Comparison of ENCODE assay signal across 14 cellular contexts in genomic region chr6:19465240-19465639, GRCh38.
DNase-seq lines count a peak whose midpoint lies in the region; ATAC-seq, FAIRE-seq and TF ChIP-seq lines count a peak whose summit lies in the region.
"Had no signal": no experiment of that assay in that cellular context is flagged by ENCODE, and none has a peak within 500 bp of the region (broad histone marks: within the 10 kb centered on the region; RNA-seq: fewer than 3 reads in every experiment).

No MANE protein-coding gene starts in this region.

- no peaks in the 10 kb centered on the region for H4K20me1 ChIP-seq in astrocyte (ENCODE audit: insufficient read depth, low read length)

- no peak for ATAC-seq in activated naive CD4-positive, alpha-beta T cell treated with anti-CD3 and anti-CD28 coated beads, Interleukin-2, amount 50 U/mL, for 72 hours
- ATAC-seq: HCT116, WTC11 had no signal

- H3K27ac Mint-ChIP-seq in astrocyte (ENCODE audit: unreplicated experiment): no peak overlapping the region
- H3K27ac Mint-ChIP-seq in activated naive CD4-positive, alpha-beta T cell treated with anti-CD3 and anti-CD28 coated beads, Interleukin-2, amount 50 U/mL, for 72 hours: no peak overlapping the region
- H3K27ac Mint-ChIP-seq in activated T-cell treated with anti-CD3 and anti-CD28 coated beads, Interleukin-2, amount 50 U/mL, for 24 hours: no peak overlapping the region
- H3K27ac Mint-ChIP-seq: WTC11 had no signal

- no peaks in the 10 kb centered on the region for H3K36me3 Mint-ChIP-seq in astrocyte (ENCODE audit: low read depth, unreplicated experiment)
- H3K36me3 Mint-ChIP-seq in activated naive CD4-positive, alpha-beta T cell treated with anti-CD3 and anti-CD28 coated beads, Interleukin-2, amount 50 U/mL, for 72 hours: no peaks in the 10 kb centered on the region
- H3K36me3 Mint-ChIP-seq in activated T-cell treated with anti-CD3 and anti-CD28 coated beads, Interleukin-2, amount 50 U/mL, for 24 hours (ENCODE audit: low read depth): no peaks in the 10 kb centered on the region
- H3K36me3 Mint-ChIP-seq: CD14-positive monocyte, WTC11 had no signal

- no peak for TF ChIP-seq CTCF in astrocyte (IDR thresholded peaks at IDR 0.05; ENCODE audit: insufficient read depth, low read depth, low read length)

- DNase-seq in DMS153 (lab: John Stamatoyannopoulos, UW): peak; percentile 78
- DNase-seq in NCI-H1105 treated with DMSO at 0.1 percent for 48 hours (lab: John Stamatoyannopoulos, UW): peak; percentile 87
- DNase-seq in astrocyte (ENCODE audit: low read depth): no peak
- DNase-seq in globus pallidus (ENCODE audit: low spot score): no peak
- DNase-seq in activated naive CD4-positive, alpha-beta T cell treated with anti-CD3 and anti-CD28 coated beads, Interleukin-2, amount 50 U/mL, for 72 hours (ENCODE audit: low spot score in 2 of 2): no peak
- DNase-seq in cerebellar nuclear complex (lab: John Stamatoyannopoulos, UW): no peak
- DNase-seq in activated T-cell treated with anti-CD3 and anti-CD28 coated beads, Interleukin-2, amount 50 U/mL, for 24 hours: no peak
- DNase-seq: nucleus accumbens; stimulated activated CD4-positive, alpha-beta T cell treated with anti-CD3 and anti-CD28 coated beads, Interleukin-2, amount 100 ng/mL, for 24 hours had no signal

- H3K79me2 ChIP-seq in astrocyte (ENCODE audit: insufficient read depth, low read length): no peaks in the 10 kb centered on the region

- H3K4me3 ChIP-seq in astrocyte (ENCODE audit: insufficient read depth, low read depth, low read length): peak overlapping the region; percentile 6
- no peak overlapping the region for H3K4me3 ChIP-seq in neuron (ENCODE audit: low read length)

- H3K27ac ChIP-seq in astrocyte (ENCODE audit: low read depth, low read length): no peak overlapping the region

- H2AFZ ChIP-seq in astrocyte (ENCODE audit: low read depth, low read length): peak overlapping the region; percentile 48
- H2AFZ ChIP-seq in neuron (ENCODE audit: low read depth, low read length): peak overlapping the region; percentile 38

- H3K36me3 ChIP-seq in astrocyte (ENCODE audit: insufficient read depth, low read length) (no peaks in the 10 kb centered on the region), neuron (ENCODE audit: insufficient read depth, low read length) (no peaks in the 10 kb centered on the region)

- no peaks in the 10 kb centered on the region for H3K9me3 ChIP-seq in astrocyte (ENCODE audit: insufficient read depth, low read depth, low read length)
- H3K9me3 ChIP-seq in neuron (ENCODE audit: low read length): no peaks in the 10 kb centered on the region

- FAIRE-seq in astrocyte (lab: Jason Lieb, UNC): peak; percentile 17
- FAIRE-seq: keratinocyte had no signal

- H3K9ac ChIP-seq in astrocyte (ENCODE audit: low read length): peak overlapping the region; percentile 14

- no peaks in the 10 kb centered on the region for H3K9me3 Mint-ChIP-seq in astrocyte (ENCODE audit: unreplicated experiment)
- H3K9me3 Mint-ChIP-seq in activated naive CD4-positive, alpha-beta T cell treated with anti-CD3 and anti-CD28 coated beads, Interleukin-2, amount 50 U/mL, for 72 hours: no peaks in the 10 kb centered on the region
- H3K9me3 Mint-ChIP-seq in activated T-cell treated with anti-CD3 and anti-CD28 coated beads, Interleukin-2, amount 50 U/mL, for 24 hours: peaks cover under 1% of the 10 kb centered on the region
- H3K9me3 Mint-ChIP-seq: WTC11 had no signal

- peak overlapping the region; percentile 55 for H3K4me2 ChIP-seq in astrocyte (ENCODE audit: low read length)

- peaks cover 4% of the 10 kb centered on the region for H3K27me3 Mint-ChIP-seq in astrocyte (ENCODE audit: low read depth, unreplicated experiment)
- no peaks in the 10 kb centered on the region for H3K27me3 Mint-ChIP-seq in activated T-cell treated with anti-CD3 and anti-CD28 coated beads, Interleukin-2, amount 50 U/mL, for 24 hours

- peaks cover 4% of the 10 kb centered on the region for H3K27me3 ChIP-seq in astrocyte (ENCODE audit: insufficient read depth, low read length)
- H3K27me3 ChIP-seq in neuron (ENCODE audit: insufficient read depth, low read length): no peaks in the 10 kb centered on the region

- H3K4me1 Mint-ChIP-seq in astrocyte (ENCODE audit: low read depth, unreplicated experiment): no peaks in the 10 kb centered on the region
- no peaks in the 10 kb centered on the region for H3K4me1 Mint-ChIP-seq in activated T-cell treated with anti-CD3 and anti-CD28 coated beads, Interleukin-2, amount 50 U/mL, for 24 hours (ENCODE audit: low read depth)
- H3K4me1 Mint-ChIP-seq: CD14-positive monocyte, WTC11 had no signal

- no peak overlapping the region for H3K4me3 Mint-ChIP-seq in astrocyte (ENCODE audit: unreplicated experiment)
- H3K4me3 Mint-ChIP-seq in activated T-cell treated with anti-CD3 and anti-CD28 coated beads, Interleukin-2, amount 50 U/mL, for 24 hours: no peak overlapping the region
- H3K4me3 Mint-ChIP-seq: CD14-positive monocyte, WTC11 had no signal

- peaks cover 7% of the 10 kb centered on the region for H3K4me1 ChIP-seq in astrocyte (ENCODE audit: insufficient read depth, low read length)
- H3K4me1 ChIP-seq in neuron (ENCODE audit: insufficient read depth, low read length): peaks cover 14% of the 10 kb centered on the region

Comparison
In these comparisons a context has a peak if more than half of its experiments do, and no peak if none do; other contexts are left out.
1. DNase-seq: peak in DMS153 (single experiment) and NCI-H1105 treated with DMSO at 0.1 percent for 48 hours (single experiment); none in astrocyte (single experiment), globus pallidus (single experiment), activated naive CD4-positive, alpha-beta T cell treated with anti-CD3 and anti-CD28 coated beads, Interleukin-2, amount 50 U/mL, for 72 hours (0 of 2), cerebellar nuclear complex (0 of 2) and activated T-cell treated with anti-CD3 and anti-CD28 coated beads, Interleukin-2, amount 50 U/mL, for 24 hours (single experiment).